ENCODE assay signal across 21 cellular contexts in the genomic region with DNA sequence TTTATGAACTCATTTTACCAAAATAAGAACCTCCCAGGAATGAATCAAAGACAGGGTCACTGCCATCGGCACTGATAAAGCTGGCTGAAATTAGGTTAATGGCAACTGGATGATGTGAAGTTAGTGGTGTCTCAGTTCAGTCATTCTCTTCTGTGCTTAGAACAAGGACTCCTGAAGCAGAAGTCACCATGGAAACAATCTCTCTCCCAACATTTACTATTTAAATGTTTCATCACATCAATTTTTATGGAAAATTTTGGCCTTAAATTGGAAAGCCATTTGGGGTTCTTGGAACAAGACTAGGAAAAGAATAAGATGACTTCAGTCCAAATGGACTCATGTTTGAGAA.
"Had no signal": no experiment of that assay in that cellular context is flagged by ENCODE, and none has a peak within 500 bp of the region (broad histone marks: within the 10 kb centered on the region; RNA-seq: fewer than 3 reads in every experiment).

No MANE protein-coding gene starts in this region.

- H3K36me3 Mint-ChIP-seq: activated naive CD8-positive, alpha-beta T cell; immature natural killer cell; T-cell had no signal

- H3K4me1 ChIP-seq: breast epithelium, upper lobe of right lung had no signal

- H3K4me1 Mint-ChIP-seq: immature natural killer cell had no signal

- ATAC-seq: lower lobe of right lung; stimulated activated naive CD8-positive, alpha-beta T cell treated with anti-CD3 and anti-CD28 coated beads, Interleukin-15, Interleukin-2, amounts not matched to agents 100 U/mL and 50 U/mL, for 24 hours; upper lobe of right lung had no signal

- FAIRE-seq: endometrium had no signal

- H3K27ac Mint-ChIP-seq: activated naive CD8-positive, alpha-beta T cell; immature natural killer cell; T-cell had no signal

- DNase-seq: activated CD4-positive, alpha-beta T cell treated with anti-CD3 and anti-CD28 coated beads, Interleukin-2, amount 50 U/mL, for 1 hour; activated CD8-positive, alpha-beta memory T cell treated with anti-CD3 and anti-CD28 coated beads for 24 hours; activated gamma-delta T cell treated with Interleukin-2 at 50 U/mL for 16 hours; amygdala; esophagus squamous epithelium; foreskin fibroblast; immature natural killer cell; lower lobe of right lung; naive B cell; stimulated activated CD4-positive, alpha-beta T cell treated with anti-CD3 and anti-CD28 coated beads, Interleukin-15, amount 100 ng/mL, for 24 hours; stimulated activated CD4-positive, alpha-beta T cell treated with anti-CD3 and anti-CD28 coated beads, Interleukin-4, amount 100 ng/mL, for 24 hours; stimulated activated naive CD8-positive, alpha-beta T cell treated with anti-CD3 and anti-CD28 coated beads, Interleukin-15, Interleukin-2, amounts not matched to agents 100 U/mL and 50 U/mL, for 24 hours; T-cell; T-helper 9 cell; upper lobe of right lung had no signal

- H3K4me3 Mint-ChIP-seq: activated naive CD8-positive, alpha-beta T cell; immature natural killer cell; naive B cell; T-cell had no signal

- H3K9me3 Mint-ChIP-seq: immature natural killer cell, naive B cell, T-cell had no signal

- H3K27me3 ChIP-seq: breast epithelium, esophagus squamous epithelium, neutrophil, upper lobe of right lung had no signal

- H3K4me3 ChIP-seq: breast epithelium, esophagus squamous epithelium, lower lobe of right lung, SK-N-MC, skin epidermis, upper lobe of right lung had no signal

- H3K36me3 ChIP-seq: breast epithelium, esophagus squamous epithelium, lower lobe of right lung, neutrophil, upper lobe of right lung had no signal

- H3K9me3 ChIP-seq: breast epithelium, esophagus squamous epithelium, lower lobe of right lung, neutrophil, upper lobe of right lung had no signal

- H3K27ac ChIP-seq: esophagus squamous epithelium, lower lobe of right lung, neutrophil, SK-N-MC, upper lobe of right lung had no signal
